In genomic region chr6:150038202-150038830, GRCh38 we compare ENCODE assay signal across 3 cellular contexts.
TF ChIP-seq lines count a peak whose summit lies in the region.

No MANE protein-coding gene starts in this region.

TF ChIP-seq in SK-N-SH treated with all-trans-retinoic acid at 6 μM for 48 hours, 23 proteins besides CTCF, POLR2A, EP300 and RAD21 (continues in another document):
- TF ChIP-seq OSR1 (CRISPR knock-in tag; IDR thresholded peaks at IDR 0.05): no peak
- TF ChIP-seq ISL1 (CRISPR knock-in tag; IDR thresholded peaks at IDR 0.05): no peak
- no peak for TF ChIP-seq ZNF70 (CRISPR knock-in tag; IDR thresholded peaks at IDR 0.05)
- TF ChIP-seq CSDC2 (CRISPR knock-in tag; IDR thresholded peaks at IDR 0.05): no peak
- no peak for TF ChIP-seq GLIS3 (CRISPR knock-in tag; IDR thresholded peaks at IDR 0.05)
- TF ChIP-seq ZFP3 (CRISPR knock-in tag; IDR thresholded peaks at IDR 0.05): no peak
- TF ChIP-seq CSRNP3 (CRISPR knock-in tag; IDR thresholded peaks at IDR 0.05): no peak
- no peak for TF ChIP-seq SNAI2 (CRISPR knock-in tag; IDR thresholded peaks at IDR 0.05)
- no peak for TF ChIP-seq ZNF8 (CRISPR knock-in tag; IDR thresholded peaks at IDR 0.05)
- no peak for TF ChIP-seq ZNF565 (CRISPR knock-in tag; conservative IDR thresholded peaks at IDR 0.05; ENCODE audit: low read depth)
- no peak for TF ChIP-seq ZC3H10 (CRISPR knock-in tag; IDR thresholded peaks at IDR 0.05)
- no peak for TF ChIP-seq ESRRG (CRISPR knock-in tag; IDR thresholded peaks at IDR 0.05)
- TF ChIP-seq BACH2 (CRISPR knock-in tag; IDR thresholded peaks at IDR 0.05; ENCODE audit: borderline replicate concordance): no peak
- TF ChIP-seq POU6F1 (CRISPR knock-in tag; IDR thresholded peaks at IDR 0.05; ENCODE audit: borderline replicate concordance, low read depth): no peak
- TF ChIP-seq TCF4 (CRISPR knock-in tag; IDR thresholded peaks at IDR 0.05; ENCODE audit: borderline replicate concordance): no peak
- TF ChIP-seq RARB (CRISPR knock-in tag; IDR thresholded peaks at IDR 0.05): no peak
- TF ChIP-seq TOX (CRISPR knock-in tag; IDR thresholded peaks at IDR 0.05; ENCODE audit: borderline replicate concordance): no peak
- no peak for TF ChIP-seq CREB5 (CRISPR knock-in tag; IDR thresholded peaks at IDR 0.05; ENCODE audit: low read depth)
- TF ChIP-seq ARNTL (CRISPR knock-in tag; IDR thresholded peaks at IDR 0.05; ENCODE audit: borderline replicate concordance, low read depth): no peak

TF ChIP-seq in SK-N-SH, 30 proteins besides CTCF, POLR2A, EP300 and RAD21:
- TF ChIP-seq RXRA (IDR thresholded peaks at IDR 0.05; ENCODE audit: borderline replicate concordance, low read depth): no peak
- no peak for TF ChIP-seq NFIC (IDR thresholded peaks at IDR 0.05; ENCODE audit: borderline replicate concordance)
- TF ChIP-seq CHD2 (IDR thresholded peaks at IDR 0.05; ENCODE audit: low read length, partially characterized antibody): no peak
- no peak for TF ChIP-seq RFX5 (IDR thresholded peaks at IDR 0.05; ENCODE audit: low read length)
- no peak for TF ChIP-seq FOXJ3 (CRISPR knock-in tag; IDR thresholded peaks at IDR 0.05)
- no peak for TF ChIP-seq NRF1 (IDR thresholded peaks at IDR 0.05; ENCODE audit: low read depth, low read length)
- no peak for TF ChIP-seq MEF2A (IDR thresholded peaks at IDR 0.05; ENCODE audit: borderline replicate concordance, low read depth)
- TF ChIP-seq POLR2AphosphoS5 (IDR thresholded peaks at IDR 0.05; ENCODE audit: low read depth, low read length): no peak
- TF ChIP-seq SIN3A (IDR thresholded peaks at IDR 0.05; ENCODE audit: borderline replicate concordance, low read depth, low read length): no peak
- no peak for TF ChIP-seq FOSL2 (IDR thresholded peaks at IDR 0.05; ENCODE audit: borderline replicate concordance, low read depth)
- no peak for TF ChIP-seq SMC3 (IDR thresholded peaks at IDR 0.05; ENCODE audit: low read depth, low read length)

TF ChIP-seq in K562, 482 proteins besides CTCF, POLR2A, EP300 and RAD21:
- TF ChIP-seq ZNF124 (CRISPR knock-in tag; IDR thresholded peaks at IDR 0.05) (no peak), ZNF764 (CRISPR knock-in tag; IDR thresholded peaks at IDR 0.05; ENCODE audit: low read depth) (no peak), FOSL1 (tag; conservative IDR thresholded peaks at IDR 0.05) (no peak), ELF4 (CRISPR knock-in tag; IDR thresholded peaks at IDR 0.05) (no peak), STAT5B (CRISPR knock-in tag; IDR thresholded peaks at IDR 0.05) (no peak), SIN3B (IDR thresholded peaks at IDR 0.05; ENCODE audit: low read depth) (no peak), PATZ1 (CRISPR knock-in tag; IDR thresholded peaks at IDR 0.05; ENCODE audit: borderline replicate concordance) (no peak)
TF ChIP-seq in K562: peak in this region for 0.
